In the genomic region with DNA sequence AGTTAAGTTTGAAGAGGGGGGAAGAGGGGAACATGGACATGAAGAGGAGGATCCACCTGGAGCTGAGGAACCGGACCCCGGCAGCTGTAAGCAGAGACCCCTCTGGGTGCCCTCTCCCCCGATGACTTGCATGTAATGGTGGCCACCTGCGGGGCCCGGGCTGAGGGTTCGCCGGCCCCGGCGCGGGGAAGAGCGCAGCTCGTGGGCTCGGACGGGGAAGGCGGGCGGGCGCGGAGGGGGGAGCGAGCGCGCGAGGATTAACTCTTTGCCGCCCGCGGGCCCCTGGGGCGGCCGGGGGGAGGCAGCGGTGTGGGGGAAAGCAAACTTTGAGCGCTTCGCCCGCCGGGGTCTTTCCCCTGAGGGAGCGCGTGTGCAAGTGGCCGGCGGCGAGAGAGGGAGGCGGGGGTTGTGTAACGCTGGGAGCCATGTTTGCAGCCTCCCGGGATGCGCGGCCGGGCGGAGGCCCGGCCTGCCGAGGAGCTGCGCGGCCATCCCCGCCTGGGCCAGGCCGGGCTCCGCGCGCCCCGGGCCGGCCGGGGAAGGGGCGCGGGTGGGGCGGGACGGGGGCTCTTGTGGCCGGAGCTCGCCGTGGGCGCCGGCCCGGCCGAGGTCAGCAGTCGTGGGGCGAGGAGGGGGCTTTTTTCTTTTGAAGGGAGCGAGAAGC, we compare ENCODE assay signal across 8 cellular contexts. TPM values are rescaled to one million over a fixed set of nuclear protein-coding genes. Genes with fewer than 3 reads are reported as not detected.
A peak's percentile ranks its signal among the peaks of the same experiment; 100 is the strongest.
DNase-seq lines count a peak whose midpoint lies in the region; ATAC-seq lines count a peak whose summit lies in the region.

No MANE protein-coding gene starts in this region.

- in situ Hi-C loops in T47D (cut with HindIII; ENCODE audit: low pct_unique_long_range_greater_than_20kb, low sequenced_read_pairs), result no loop called here

- peak; percentile 3 for ATAC-seq in GM18868 (IDR thresholded peaks at IDR 0.05; ENCODE audit: unreplicated experiment)
- ATAC-seq in HG03565 (IDR thresholded peaks at IDR 0.05; ENCODE audit: unreplicated experiment), result peak; percentile 3
- ATAC-seq in GM21367 (IDR thresholded peaks at IDR 0.05; ENCODE audit: unreplicated experiment), result no peak

- DNase-seq in A172 (ENCODE audit: low spot score), result peak; percentile 24
- DNase-seq in T-helper 9 cell, result peak; percentile 46
- DNase-seq in T47D (ENCODE audit: low read depth in 1 of 2, low spot score in 1 of 2), result peak; percentile 38 to 60
- peak; percentile 65 for DNase-seq in islet precursor cell
- peak; percentile 23 to 43 for DNase-seq in stimulated activated CD4-positive, alpha-beta T cell treated with anti-CD3 and anti-CD28 coated beads, Interleukin-12 subunit alpha, Interleukin-12 subunit beta, amount 100 ng/mL, for 24 hours (ENCODE audit: low read depth in 2 of 2)

RNA-seq across cellular contexts. Expression of a gene that starts 0.5 kb away (rescaled TPM):
- total RNA-seq in A172 (2014; rRNA removed; shearing (Covaris generic)), result 17.3 and 21.2 TPM in 2 replicates

RNA-seq across cellular contexts. Expression of a gene that starts 45.7 kb away (rescaled TPM):
- 0.14 TPM in 1 of 2 replicates, not detected in the other for total RNA-seq in A172 (2014; rRNA removed; shearing (Covaris generic))
